21 cellular contexts compared by ENCODE assay signal in the genomic region with DNA sequence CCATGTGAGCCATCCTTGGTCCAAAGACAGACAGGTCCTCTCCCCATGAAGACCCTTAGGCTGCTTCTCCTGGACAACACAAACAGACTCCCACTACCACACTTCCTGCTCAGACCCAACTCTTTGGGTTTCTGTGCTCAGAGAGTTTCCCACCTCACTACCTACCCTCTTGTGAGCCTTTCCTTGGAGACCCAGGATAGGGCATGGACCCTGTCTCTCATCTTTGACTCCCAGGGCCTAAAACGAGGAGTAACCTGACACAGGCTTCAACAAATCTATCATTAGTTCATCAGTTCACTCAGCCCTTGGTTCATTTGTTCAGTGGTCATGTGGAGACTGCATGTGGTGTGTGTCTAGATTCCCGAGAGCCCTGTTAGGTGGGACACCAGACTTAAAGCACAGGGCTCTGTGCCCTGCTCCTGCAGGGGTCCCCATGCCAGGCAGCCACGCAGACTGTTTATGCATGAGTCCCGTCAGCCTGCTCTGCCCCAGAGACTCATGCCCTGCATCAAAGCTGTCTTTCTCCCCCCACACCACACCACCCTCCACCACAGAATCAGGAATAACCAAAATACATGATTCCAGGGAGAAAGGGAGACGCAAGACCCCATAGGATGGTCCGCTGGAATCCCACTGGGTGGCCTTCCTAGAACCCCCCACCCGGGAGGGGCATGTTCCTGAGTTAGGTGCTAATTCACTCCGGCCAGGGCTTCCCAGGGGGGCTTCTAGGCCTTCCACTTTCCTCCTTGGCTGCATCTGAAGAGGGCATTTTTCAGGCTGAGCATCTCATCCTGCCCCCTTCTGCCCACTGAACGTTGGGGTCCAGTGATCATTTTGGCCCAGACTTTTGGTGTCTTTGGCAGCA.
A peak's percentile ranks its signal among the peaks of the same experiment; 100 is the strongest.
DNase-seq lines count a peak whose midpoint lies in the region; ATAC-seq and TF ChIP-seq lines count a peak whose summit lies in the region.
"Had no signal": no experiment of that assay in that cellular context is flagged by ENCODE, and none has a peak within 500 bp of the region (broad histone marks: within the 10 kb centered on the region; RNA-seq: fewer than 3 reads in every experiment).

No MANE protein-coding gene starts in this region.

- TF ChIP-seq POLR2A in esophagus muscularis mucosa (IDR thresholded peaks at IDR 0.05; ENCODE audit: low read depth) (no peak), stomach (IDR thresholded peaks at IDR 0.05) (no peak)

- DNase-seq in activated CD8-positive, alpha-beta T cell treated with anti-CD3 and anti-CD28 coated beads, Interleukin-2, amount 10 ng/mL, durations not matched to agents 7 days and 5 days, result peak; percentile 11
- no peak for DNase-seq in activated CD8-positive, alpha-beta T cell treated with anti-CD3 and anti-CD28 coated beads for 36 hours
- no peak for DNase-seq in CD14-positive monocyte (ENCODE audit: low spot score)
- DNase-seq in esophagus muscularis mucosa (ENCODE audit: extremely low spot score), result peak; percentile 53
- peak; percentile 19 for DNase-seq in stomach
- DNase-seq in NCI-H1105 treated with DMSO at 0.1 percent for 48 hours (lab: John Stamatoyannopoulos, UW), result no peak
- DNase-seq in DMS153 (lab: John Stamatoyannopoulos, UW), result no peak
- DNase-seq: 8988T; CD8-positive, alpha-beta T cell; MG63; NCI-H1417 treated with DMSO at 0.1 percent for 48 hours; NCI-H187 treated with DMSO at 0.1 percent for 48 hours; NCI-H2227 treated with DMSO at 0.1 percent for 48 hours; NCI-H510A treated with DMSO at 0.1 percent for 48 hours; NCI-H748 treated with DMSO at 0.1 percent for 48 hours; SHP77 treated with DMSO at 0.1 percent for 48 hours had no signal

- H3K4me3 ChIP-seq in esophagus muscularis mucosa (no peak overlapping the region), stomach (no peak overlapping the region)
- H3K4me3 ChIP-seq: BLaER1 treated with 17β-estradiol and CSF1 and Interleukin-3, amounts not matched to agents 10 nM and 100 nM; K562; MG63; PC-9 had no signal

- TF ChIP-seq EP300 in esophagus muscularis mucosa (IDR thresholded peaks at IDR 0.05) (no peak), stomach (IDR thresholded peaks at IDR 0.05) (no peak)

- H3K27me3 Mint-ChIP-seq in activated CD8-positive, alpha-beta T cell treated with anti-CD3 and anti-CD28 coated beads, Interleukin-2, amount 10 ng/mL, durations not matched to agents 7 days and 5 days (ENCODE audit: low read depth), result peaks cover 7% of the 10 kb centered on the region
- peaks cover 5% of the 10 kb centered on the region for H3K27me3 Mint-ChIP-seq in activated CD8-positive, alpha-beta T cell treated with anti-CD3 and anti-CD28 coated beads for 36 hours
- peaks cover 0 to 4% (median 4%) of the 10 kb centered on the region in 3 donors for H3K27me3 Mint-ChIP-seq in CD14-positive monocyte (ENCODE audit: low read depth in 3 of 3)

- no peak for ATAC-seq in activated CD8-positive, alpha-beta T cell treated with anti-CD3 and anti-CD28 coated beads, Interleukin-2, amount 10 ng/mL, durations not matched to agents 7 days and 5 days
- no peak for ATAC-seq in activated CD8-positive, alpha-beta T cell treated with anti-CD3 and anti-CD28 coated beads for 36 hours
- ATAC-seq in HG02973 (IDR thresholded peaks at IDR 0.05; ENCODE audit: unreplicated experiment), result no peak
- ATAC-seq: CD8-positive, alpha-beta T cell; K562 had no signal

- H3K9me3 Mint-ChIP-seq in activated CD8-positive, alpha-beta T cell treated with anti-CD3 and anti-CD28 coated beads, Interleukin-2, amount 10 ng/mL, durations not matched to agents 7 days and 5 days (ENCODE audit: insufficient read depth), result no peaks in the 10 kb centered on the region
- H3K9me3 Mint-ChIP-seq in activated CD8-positive, alpha-beta T cell treated with anti-CD3 and anti-CD28 coated beads for 36 hours, result no peaks in the 10 kb centered on the region
- H3K9me3 Mint-ChIP-seq in CD14-positive monocyte, result peaks cover 0 to 5% (median 2%) of the 10 kb centered on the region in 7 donors
- H3K9me3 Mint-ChIP-seq: CD8-positive, alpha-beta T cell had no signal

- H3K9me3 ChIP-seq in esophagus muscularis mucosa (no peaks in the 10 kb centered on the region), stomach (no peaks in the 10 kb centered on the region)
- H3K9me3 ChIP-seq: BLaER1 treated with 17β-estradiol and CSF1 and Interleukin-3, amounts not matched to agents 10 nM and 100 nM; MG63 had no signal

- H3K27ac Mint-ChIP-seq in activated CD8-positive, alpha-beta T cell treated with anti-CD3 and anti-CD28 coated beads, Interleukin-2, amount 10 ng/mL, durations not matched to agents 7 days and 5 days, result no peak overlapping the region
- no peak overlapping the region for H3K27ac Mint-ChIP-seq in activated CD8-positive, alpha-beta T cell treated with anti-CD3 and anti-CD28 coated beads for 36 hours
- peak overlapping the region in 6 of 7 donors; percentile 24 to 86 (median 80) for H3K27ac Mint-ChIP-seq in CD14-positive monocyte
- H3K27ac Mint-ChIP-seq: CD8-positive, alpha-beta T cell had no signal

- H3K36me3 ChIP-seq in esophagus muscularis mucosa, result no peaks in the 10 kb centered on the region
- no peaks in the 10 kb centered on the region for H3K36me3 ChIP-seq in stomach
- H3K36me3 ChIP-seq: BLaER1 treated with 17β-estradiol and CSF1 and Interleukin-3, amounts not matched to agents 10 nM and 100 nM; MG63 had no signal

- intact Hi-C loops in activated CD8-positive, alpha-beta T cell treated with anti-CD3 and anti-CD28 coated beads for 36 hours (cut with micrococcal nuclease), result no loop called here
- intact Hi-C loops in CD14-positive monocyte (cut with micrococcal nuclease), result no loop called here
- intact Hi-C loops in esophagus muscularis mucosa (cut with DNase I), result no loop called here
- intact Hi-C loops in stomach (cut with DNase I; ENCODE audit: low total_unique reads), result no loop called here

- no peaks in the 10 kb centered on the region for H3K36me3 Mint-ChIP-seq in activated CD8-positive, alpha-beta T cell treated with anti-CD3 and anti-CD28 coated beads, Interleukin-2, amount 10 ng/mL, durations not matched to agents 7 days and 5 days (ENCODE audit: low read depth)
- no peaks in the 10 kb centered on the region for H3K36me3 Mint-ChIP-seq in activated CD8-positive, alpha-beta T cell treated with anti-CD3 and anti-CD28 coated beads for 36 hours (ENCODE audit: low read depth)
- H3K36me3 Mint-ChIP-seq in CD14-positive monocyte, result no peaks in the 10 kb centered on the region
- H3K36me3 Mint-ChIP-seq: CD8-positive, alpha-beta T cell had no signal

- no peak overlapping the region for H3K27ac ChIP-seq in esophagus muscularis mucosa (replicated peaks in 1 of 4)
- no peak overlapping the region for H3K27ac ChIP-seq in stomach
- H3K27ac ChIP-seq: PC-9, RWPE1 had no signal

- H3K4me1 Mint-ChIP-seq in activated CD8-positive, alpha-beta T cell treated with anti-CD3 and anti-CD28 coated beads, Interleukin-2, amount 10 ng/mL, durations not matched to agents 7 days and 5 days (ENCODE audit: low read depth), result no peaks in the 10 kb centered on the region
- no peaks in the 10 kb centered on the region for H3K4me1 Mint-ChIP-seq in activated CD8-positive, alpha-beta T cell treated with anti-CD3 and anti-CD28 coated beads for 36 hours (ENCODE audit: low read depth)
- peaks cover 67% of the 10 kb centered on the region for H3K4me1 Mint-ChIP-seq in CD14-positive monocyte

- H3K27me3 ChIP-seq in esophagus muscularis mucosa (no peaks in the 10 kb centered on the region), stomach (peaks cover 0 to 4% (median 0%) of the 10 kb centered on the region in 3 donors)
- H3K27me3 ChIP-seq: BLaER1 treated with 17β-estradiol and CSF1 and Interleukin-3, amounts not matched to agents 10 nM and 100 nM had no signal

- no peak for TF ChIP-seq CTCF in activated CD8-positive, alpha-beta T cell treated with anti-CD3 and anti-CD28 coated beads for 36 hours (IDR thresholded peaks at IDR 0.05)
- no peak for TF ChIP-seq CTCF in CD14-positive monocyte (IDR thresholded peaks at IDR 0.05)
- no peak for TF ChIP-seq CTCF in esophagus muscularis mucosa (IDR thresholded peaks at IDR 0.05)
- no peak for TF ChIP-seq CTCF in stomach (IDR thresholded peaks at IDR 0.05)

- H3K4me1 ChIP-seq in esophagus muscularis mucosa (no peaks in the 10 kb centered on the region), stomach (no peaks in the 10 kb centered on the region)
- H3K4me1 ChIP-seq: BLaER1 treated with 17β-estradiol and CSF1 and Interleukin-3, amounts not matched to agents 10 nM and 100 nM had no signal

- WGBS in esophagus muscularis mucosa, result 72% methylated on average over 9 of the region's 9 CpGs
- WGBS in stomach, 5 donors, result 55 to 73% (median 58%) methylated on average over 9 of the region's 9 CpGs

- POLR2A ChIA-PET in activated CD8-positive, alpha-beta T cell treated with anti-CD3 and anti-CD28 coated beads, Interleukin-2, amount 10 ng/mL, durations not matched to agents 7 days and 5 days (lab: Charles Lee), result no interaction called here
- POLR2A ChIA-PET in activated CD8-positive, alpha-beta T cell treated with anti-CD3 and anti-CD28 coated beads for 36 hours (lab: Charles Lee), result no interaction called here

- H3K4me3 Mint-ChIP-seq in activated CD8-positive, alpha-beta T cell treated with anti-CD3 and anti-CD28 coated beads, Interleukin-2, amount 10 ng/mL, durations not matched to agents 7 days and 5 days, result no peak overlapping the region
- H3K4me3 Mint-ChIP-seq in activated CD8-positive, alpha-beta T cell treated with anti-CD3 and anti-CD28 coated beads for 36 hours, result no peak overlapping the region
- H3K4me3 Mint-ChIP-seq in CD14-positive monocyte, result peak overlapping the region in 1 of 2 donors; percentile 9
- H3K4me3 Mint-ChIP-seq: CD8-positive, alpha-beta T cell had no signal

- CTCF ChIA-PET in activated CD8-positive, alpha-beta T cell treated with anti-CD3 and anti-CD28 coated beads, Interleukin-2, amount 10 ng/mL, durations not matched to agents 7 days and 5 days (lab: Charles Lee), result no interaction called here
- CTCF ChIA-PET in activated CD8-positive, alpha-beta T cell treated with anti-CD3 and anti-CD28 coated beads for 36 hours (lab: Charles Lee), result no interaction called here

Comparison
In these comparisons a context has a peak if more than half of its experiments do, and no peak if none do; other contexts are left out.
1. DNase-seq: peak in activated CD8-positive, alpha-beta T cell treated with anti-CD3 and anti-CD28 coated beads, Interleukin-2, amount 10 ng/mL, durations not matched to agents 7 days and 5 days (single experiment), esophagus muscularis mucosa (single experiment) and stomach (single experiment); none in activated CD8-positive, alpha-beta T cell treated with anti-CD3 and anti-CD28 coated beads for 36 hours (single experiment), CD14-positive monocyte (single experiment), NCI-H1105 treated with DMSO at 0.1 percent for 48 hours (single experiment) and DMS153 (single experiment).
2. H3K27ac Mint-ChIP-seq: peak in CD14-positive monocyte (6 of 7); none in activated CD8-positive, alpha-beta T cell treated with anti-CD3 and anti-CD28 coated beads, Interleukin-2, amount 10 ng/mL, durations not matched to agents 7 days and 5 days (single experiment) and activated CD8-positive, alpha-beta T cell treated with anti-CD3 and anti-CD28 coated beads for 36 hours (single experiment).